ENCODE assay signal across 9 cellular contexts in the genomic region with DNA sequence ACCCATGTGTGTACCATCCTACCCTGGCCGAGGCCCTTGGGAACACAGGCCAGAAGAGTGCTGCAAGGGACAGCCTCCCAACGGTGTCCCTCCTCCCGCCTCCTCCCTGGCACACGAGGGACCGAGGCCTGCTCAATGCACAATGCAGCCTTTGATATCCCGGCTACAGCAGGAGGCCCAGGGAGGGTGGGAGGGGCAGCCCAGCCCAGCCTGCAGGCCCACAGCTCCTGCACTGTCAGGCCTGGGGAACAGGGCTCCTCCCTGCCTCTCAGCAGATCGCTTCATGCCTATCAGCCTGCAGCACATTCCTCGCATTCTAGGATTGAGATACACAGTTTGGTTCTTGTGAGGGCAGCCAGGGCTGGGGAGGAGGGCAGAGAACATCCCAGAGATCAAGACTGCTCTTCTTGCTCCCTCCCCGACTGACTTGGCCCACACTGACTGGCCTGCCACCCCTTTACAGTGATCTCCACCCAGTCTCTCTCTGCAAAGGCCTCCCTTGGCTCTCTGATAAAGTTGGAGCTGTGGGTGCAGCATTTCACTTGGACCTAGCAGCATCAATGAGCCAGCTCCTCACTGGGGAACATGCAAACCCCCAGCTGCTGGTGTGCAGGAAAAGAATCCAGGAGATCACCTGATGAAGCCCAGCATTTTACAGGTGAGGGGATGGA. TPM values are rescaled to one million over a fixed set of nuclear protein-coding genes. Genes with fewer than 3 reads are reported as not detected.
A peak's percentile ranks its signal among the peaks of the same experiment; 100 is the strongest.
DNase-seq lines count a peak whose midpoint lies in the region; ATAC-seq and TF ChIP-seq lines count a peak whose summit lies in the region.
"Had no signal": no experiment of that assay in that cellular context is flagged by ENCODE, and none has a peak within 500 bp of the region (broad histone marks: within the 10 kb centered on the region; RNA-seq: fewer than 3 reads in every experiment).

A gene (minus strand): TSS at position 46 of the 671 bp plus-strand sequence. CDS start 40 bp downstream, at position 6.

- TF ChIP-seq CTCF in chondrocyte (IDR thresholded peaks at IDR 0.05) (no peak), stomach (IDR thresholded peaks at IDR 0.05) (no peak), natural killer cell (IDR thresholded peaks at IDR 0.05) (no peak)

- no peaks in the 10 kb centered on the region for H3K36me3 Mint-ChIP-seq in chondrocyte (ENCODE audit: low read depth)
- H3K36me3 Mint-ChIP-seq in natural killer cell, result no peaks in the 10 kb centered on the region

- no peaks in the 10 kb centered on the region for H3K27me3 ChIP-seq in stomach

- ATAC-seq in HG03354 (IDR thresholded peaks at IDR 0.05; ENCODE audit: poor library complexity, severe bottlenecking, unreplicated experiment), result no peak
- no peak for ATAC-seq in natural killer cell

- H3K4me3 Mint-ChIP-seq in chondrocyte (ENCODE audit: unreplicated experiment), result peak within 1 kb of the TSS; percentile 32
- no peak within 1 kb of the TSS for H3K4me3 Mint-ChIP-seq in natural killer cell
- H3K4me3 Mint-ChIP-seq: activated B cell treated with CpG ODN at 0.5 μM for 24 hours had no signal

- intact Hi-C loops in stomach (cut with DNase I; ENCODE audit: low total_unique reads) (no loop called here), natural killer cell (cut with micrococcal nuclease) (no loop called here)

- H3K27me3 Mint-ChIP-seq in chondrocyte (ENCODE audit: low read depth) (no peaks in the 10 kb centered on the region), natural killer cell (ENCODE audit: low read depth in 2 of 2) (peaks cover 5% of the 10 kb centered on the region in 2 donors)

- no peak for TF ChIP-seq EP300 in stomach (IDR thresholded peaks at IDR 0.05)

- DNase-seq in HT1080 (ENCODE audit: low read depth) (peak; percentile 87), chondrocyte (ENCODE audit: low spot score) (no peak), islet precursor cell (peak; percentile 99), stomach (peak; percentile 26), AML-193 (lab: John Stamatoyannopoulos, UW) (no peak), natural killer cell (no peak)
- no peak for DNase-seq in stimulated activated CD4-positive, alpha-beta T cell treated with anti-CD3 and anti-CD28 coated beads, Interleukin-4, amount 100 ng/mL, for 1 hour
- DNase-seq: activated B cell treated with CpG ODN at 0.5 μM for 24 hours had no signal

- no peak for TF ChIP-seq POLR2A in stomach (IDR thresholded peaks at IDR 0.05)

- no peak within 1 kb of the TSS for H3K4me3 ChIP-seq in stomach

- H3K4me1 ChIP-seq in stomach, result peaks cover 0 to 19% (median 7%) of the 10 kb centered on the region in 4 donors

- H3K9me3 Mint-ChIP-seq in chondrocyte (ENCODE audit: low read depth) (peaks cover 7% of the 10 kb centered on the region), natural killer cell (no peaks in the 10 kb centered on the region)
- H3K9me3 Mint-ChIP-seq: activated B cell treated with CpG ODN at 0.5 μM for 24 hours had no signal

- H3K4me1 Mint-ChIP-seq in chondrocyte (ENCODE audit: low read depth) (peaks cover 17% of the 10 kb centered on the region), natural killer cell (peaks cover 0 to 8% of the 10 kb centered on the region in 2 donors)
- H3K4me1 Mint-ChIP-seq: activated B cell treated with CpG ODN at 0.5 μM for 24 hours had no signal

- WGBS in stomach, 5 donors, result 17 to 30% (median 21%) methylated on average over 3 to 9 of the region's 9 CpGs

- peak within 1 kb of the TSS; percentile 9 to 63 (median 41) for H3K27ac ChIP-seq in stomach

- H3K9me3 ChIP-seq in stomach, result no peaks in the 10 kb centered on the region

- no peaks in the 10 kb centered on the region for H3K36me3 ChIP-seq in stomach

- peak within 1 kb of the TSS; percentile 75 for H3K27ac Mint-ChIP-seq in chondrocyte (ENCODE audit: unreplicated experiment)
- no peak within 1 kb of the TSS for H3K27ac Mint-ChIP-seq in natural killer cell
- H3K27ac Mint-ChIP-seq: activated B cell treated with CpG ODN at 0.5 μM for 24 hours had no signal

RNA-seq across cellular contexts. Expression of the gene that starts here (rescaled TPM):
- 22.1 and 24.0 TPM in 2 replicates for total RNA-seq in HT1080 (2014; rRNA removed; shearing (Covaris generic))
- polyA plus RNA-seq in HT1080 (2015; cell fraction: cytosol; rRNA removed), result 8.3 and 12.2 TPM in 2 replicates
- 61.7 and 71.3 TPM in 2 replicates for polyA plus RNA-seq in HT1080 (2015; cell fraction: nucleus; rRNA removed)
- total RNA-seq in chondrocyte, result 0.33 to 0.80 TPM (median 0.80 TPM) in 3 replicates
- total RNA-seq in stomach, result 1 to 10 TPM in 1 of 5 donors, under 1 TPM in 3, not detected in 1; under 0.01 to 3.1 (median 0.44) TPM
- polyA plus RNA-seq in stomach, result under 1 TPM; 0.06 to 0.75 (median 0.46) TPM
- under 1 TPM; 0.11 to 0.68 (median 0.58) TPM for total RNA-seq in natural killer cell
- total RNA-seq: activated B cell treated with CpG ODN at 0.5 μM for 24 hours had no signal

Comparison
In these comparisons a context has a peak if more than half of its experiments do, and no peak if none do; other contexts are left out.
1. DNase-seq: peak in HT1080 (single experiment), islet precursor cell (single experiment) and stomach (single experiment); none in chondrocyte (single experiment), AML-193 (0 of 2), natural killer cell (single experiment) and stimulated activated CD4-positive, alpha-beta T cell treated with anti-CD3 and anti-CD28 coated beads, Interleukin-4, amount 100 ng/mL, for 1 hour (single experiment).